Comparison of ENCODE assay signal across 8 cellular contexts in genomic region chr7:78039791-78040776, GRCh38.
DNase-seq lines count a peak whose midpoint lies in the region; FAIRE-seq and TF ChIP-seq lines count a peak whose summit lies in the region.

No MANE protein-coding gene starts in this region.

- peaks cover 2% of the 10 kb centered on the region for H3K27me3 Mint-ChIP-seq in mesothelial cell of epicardium (ENCODE audit: low read depth)

- in situ Hi-C loops in HAP-1 (cut with MboI; ENCODE audit: low sequenced_read_pairs) = no loop called here

- TF ChIP-seq POLR2A in GM12891 (IDR thresholded peaks at IDR 0.05; ENCODE audit: low read depth, low read length) = no peak
- no peak for TF ChIP-seq POLR2A in NB4 (IDR thresholded peaks at IDR 0.05; ENCODE audit: extremely low read depth, insufficient read length)

- no peaks in the 10 kb centered on the region for H3K36me3 ChIP-seq in HAP-1 (replicated peaks)
- no peaks in the 10 kb centered on the region for H3K36me3 ChIP-seq in right atrium auricular region

- DNase-seq in GM12891 (ENCODE audit: insufficient read length, low spot score) (peak; percentile 54), HAP-1 (ENCODE audit: low spot score in 2 of 2) (peak; percentile 52 to 78), NB4 (ENCODE audit: low read depth) (peak; percentile 45), right atrium auricular region (ENCODE audit: low spot score) (no peak), mesothelial cell of epicardium (ENCODE audit: low spot score in 2 of 2, unreplicated experiment in 2 of 2) (no peak), cerebellum (ENCODE audit: low spot score) (no peak)
- peak; percentile 40 for DNase-seq in activated effector memory CD4-positive, alpha-beta T cell treated with Interleukin-2 at 50 U/mL for 16 hours
- peak; percentile 68 for DNase-seq in stimulated activated CD8-positive, alpha-beta memory T cell treated with anti-CD3 and anti-CD28 coated beads, Interleukin-4, amount 100 ng/mL, for 48 hours

- no peak overlapping the region for H3K4me3 Mint-ChIP-seq in mesothelial cell of epicardium

- no peaks in the 10 kb centered on the region for H3K36me3 Mint-ChIP-seq in mesothelial cell of epicardium

- no peak overlapping the region for H3K27ac ChIP-seq in right atrium auricular region

- H3K4me1 ChIP-seq in HAP-1 = peaks cover 11% of the 10 kb centered on the region
- peaks cover 0 to 5% of the 10 kb centered on the region in 2 donors for H3K4me1 ChIP-seq in right atrium auricular region

- H3K4me3 ChIP-seq in HAP-1 (0 out of 2 replicates have a peak overlapping the region, but pooled peaks have one; percentile 3), NB4 (ENCODE audit: low read depth, low read length) (no peak overlapping the region), right atrium auricular region (no peak overlapping the region)

- H3K9me3 ChIP-seq in HAP-1 (no peaks in the 10 kb centered on the region), right atrium auricular region (no peaks in the 10 kb centered on the region)

- H3K27ac Mint-ChIP-seq in mesothelial cell of epicardium = no peak overlapping the region

- TF ChIP-seq CTCF in NB4 (IDR thresholded peaks at IDR 0.05; ENCODE audit: low read depth, low read length) (peak; percentile 55), right atrium auricular region (IDR thresholded peaks at IDR 0.05) (peak; percentile 65 to 77), mesothelial cell of epicardium (IDR thresholded peaks at IDR 0.05; ENCODE audit: unreplicated experiment) (no peak)

- FAIRE-seq in GM12891 (lab: Jason Lieb, UNC) = peak; percentile 68

- H3K4me1 Mint-ChIP-seq in mesothelial cell of epicardium = peaks cover 13% of the 10 kb centered on the region

- no peaks in the 10 kb centered on the region for H3K9me3 Mint-ChIP-seq in mesothelial cell of epicardium

- H3K27me3 ChIP-seq in HAP-1 (ENCODE audit: low read depth) = no peaks in the 10 kb centered on the region
- no peaks in the 10 kb centered on the region for H3K27me3 ChIP-seq in right atrium auricular region

TF ChIP-seq in GM12891, 5 proteins besides CTCF, POLR2A, EP300 and RAD21:
- TF ChIP-seq SPI1 (IDR thresholded peaks at IDR 0.05; ENCODE audit: low read depth, low read length) = no peak
- no peak for TF ChIP-seq POU2F2 (IDR thresholded peaks at IDR 0.05; ENCODE audit: low read depth, low read length)
- TF ChIP-seq TAF1 (IDR thresholded peaks at IDR 0.05; ENCODE audit: low read depth, low read length) = no peak
- TF ChIP-seq POLR2AphosphoS5 (IDR thresholded peaks at IDR 0.05; ENCODE audit: low read depth, low read length) = no peak
- TF ChIP-seq PAX5 (IDR thresholded peaks at IDR 0.05; ENCODE audit: insufficient read depth, low read length, severe bottlenecking) = no peak

Comparison
In these comparisons a context has a peak if more than half of its experiments do, and no peak if none do; other contexts are left out.
1. DNase-seq: peak in GM12891 (single experiment), HAP-1 (2 of 2), NB4 (single experiment), activated effector memory CD4-positive, alpha-beta T cell treated with Interleukin-2 at 50 U/mL for 16 hours (single experiment) and stimulated activated CD8-positive, alpha-beta memory T cell treated with anti-CD3 and anti-CD28 coated beads, Interleukin-4, amount 100 ng/mL, for 48 hours (single experiment); none in right atrium auricular region (single experiment), mesothelial cell of epicardium (0 of 2) and cerebellum (single experiment).